8 cellular contexts compared by ENCODE assay signal in genomic region chr12:122081697-122082221, GRCh38. TPM values are rescaled to one million over a fixed set of nuclear protein-coding genes. Genes with fewer than 3 reads are reported as not detected.
DNase-seq lines count a peak whose midpoint lies in the region; ATAC-seq and TF ChIP-seq lines count a peak whose summit lies in the region.

No MANE protein-coding gene starts in this region.

- no peaks in the 10 kb centered on the region for H3K9me3 ChIP-seq in OCI-LY3 (ENCODE audit: insufficient read depth, low read length)
- H3K9me3 ChIP-seq in lung (ENCODE audit: control insufficient read depth in 2 of 2, insufficient read depth in 1 of 2, low read length in 1 of 2): no peaks in the 10 kb centered on the region
- H3K9me3 ChIP-seq in uterus: no peaks in the 10 kb centered on the region

- peak overlapping the region; percentile 98 for H3K4me2 ChIP-seq in OCI-LY3 (ENCODE audit: low read length)

- DNase-seq in GM06990 (ENCODE audit: extremely low read depth, insufficient read length): peak; percentile 56
- DNase-seq in cardiac fibroblast (ENCODE audit: low read depth in 2 of 2): peak; percentile 89 to 91
- DNase-seq in lung (ENCODE audit: low spot score): no peak
- DNase-seq in uterus: peak; percentile 61
- no peak for DNase-seq in NCI-H524 (lab: John Stamatoyannopoulos, UW)

- ATAC-seq in GM21737 (IDR thresholded peaks at IDR 0.05; ENCODE audit: unreplicated experiment): peak; percentile 48
- peak; percentile 10 for ATAC-seq in lung (ENCODE audit: insufficient read depth, low FRiP score)
- no peak for ATAC-seq in GM18520 (IDR thresholded peaks at IDR 0.05; ENCODE audit: unreplicated experiment)

- TF ChIP-seq POLR2A in uterus (IDR thresholded peaks at IDR 0.05): no peak

- H3K4me3 ChIP-seq in GM06990 (replicated peaks; ENCODE audit: low read depth, low read length): no peak overlapping the region
- peak overlapping the region; percentile 37 for H3K4me3 ChIP-seq in OCI-LY3 (ENCODE audit: low read length)
- peak overlapping the region; percentile 90 to 92 for H3K4me3 ChIP-seq in cardiac fibroblast (replicated peaks in 1 of 2; ENCODE audit: low read depth in 2 of 2, low read length in 2 of 2)
- no peak overlapping the region for H3K4me3 ChIP-seq in lung
- peak overlapping the region; percentile 78 to 82 for H3K4me3 ChIP-seq in uterus

- TF ChIP-seq CTCF in GM06990 (IDR thresholded peaks at IDR 0.05; ENCODE audit: insufficient read depth, low read length, poor library complexity, severe bottlenecking) (no peak), OCI-LY3 (IDR thresholded peaks at IDR 0.05; ENCODE audit: low read depth, low read length) (no peak), cardiac fibroblast (IDR thresholded peaks at IDR 0.05; ENCODE audit: low read depth, low read length) (no peak), lung (IDR thresholded peaks at IDR 0.05; ENCODE audit: control extremely low read depth, extremely low read depth) (no peak), uterus (IDR thresholded peaks at IDR 0.05) (peak in 3 of 4 experiments; percentile 4 to 36 (median 32))

- H4K20me1 ChIP-seq in OCI-LY3 (ENCODE audit: insufficient read depth, low read length): peaks cover 48% of the 10 kb centered on the region

- intact Hi-C loops in uterus (cut with DNase I; ENCODE audit: low total_unique reads): no loop called here

- no peak overlapping the region for H3K9ac ChIP-seq in OCI-LY3 (ENCODE audit: low read length)

- no peak overlapping the region for H2AFZ ChIP-seq in OCI-LY3 (ENCODE audit: low read depth, low read length)

- H3K27ac ChIP-seq in OCI-LY3 (ENCODE audit: low read length) (no peak overlapping the region), lung (ENCODE audit: low read depth in 1 of 2, low read length in 1 of 2) (peak overlapping the region; percentile 68 to 92), uterus (peak overlapping the region; percentile 85)

- H3K27me3 ChIP-seq in GM06990 (replicated peaks; ENCODE audit: control insufficient read depth, insufficient read depth, low read length) (no peaks in the 10 kb centered on the region), OCI-LY3 (ENCODE audit: low read depth, low read length) (no peaks in the 10 kb centered on the region), lung (ENCODE audit: control insufficient read depth, insufficient read depth) (no peaks in the 10 kb centered on the region), uterus (no peaks in the 10 kb centered on the region)

- H3K36me3 ChIP-seq in GM06990 (ENCODE audit: control insufficient read depth, insufficient read depth, low read length) (no peaks in the 10 kb centered on the region), OCI-LY3 (replicated peaks; ENCODE audit: low read depth, low read length) (peaks cover 17% of the 10 kb centered on the region), lung (ENCODE audit: control insufficient read depth in 2 of 2, insufficient read depth in 2 of 2, low read length in 2 of 2) (peaks cover 0 to 16% of the 10 kb centered on the region in 2 donors), uterus (no peaks in the 10 kb centered on the region)

- H3K4me1 ChIP-seq in OCI-LY3 (ENCODE audit: low read length): peaks cover 60% of the 10 kb centered on the region
- peaks cover 15 to 22% of the 10 kb centered on the region in 2 donors for H3K4me1 ChIP-seq in lung (ENCODE audit: control insufficient read depth in 2 of 2, insufficient read depth in 2 of 2, low read length in 2 of 2)
- peaks cover 5 to 9% of the 10 kb centered on the region in 2 donors for H3K4me1 ChIP-seq in uterus

- 3 to 8% methylated on average over 7 of the region's 7 CpGs for WGBS in lung, 2 donors

- H3K79me2 ChIP-seq in OCI-LY3 (ENCODE audit: low read length): peaks cover 75% of the 10 kb centered on the region

RNA-seq across cellular contexts. Expression of gene MLXIP, which starts 3.2 kb away (rescaled TPM):
- 10 to 100 TPM; 47.0 to 58.8 TPM for total RNA-seq in lung
- 10 to 100 TPM; 29.1 to 30.5 TPM for polyA plus RNA-seq in lung
- 10 to 100 TPM; 21.5 to 88.7 (median 24.7) TPM for total RNA-seq in uterus

Comparison
In these comparisons a context has a peak if more than half of its experiments do, and no peak if none do; other contexts are left out.
1. DNase-seq: peak in GM06990 (single experiment), cardiac fibroblast (2 of 2) and uterus (2 of 2); none in lung (single experiment) and NCI-H524 (0 of 2).
2. H3K4me3 ChIP-seq: peak in OCI-LY3 (single experiment), cardiac fibroblast (2 of 2) and uterus (2 of 2); none in GM06990 (single experiment) and lung (single experiment).
3. CTCF ChIP-seq: peak in uterus (3 of 4); none in GM06990 (single experiment), OCI-LY3 (single experiment), cardiac fibroblast (single experiment) and lung (single experiment).